17 cellular contexts compared by ENCODE assay signal in the genomic region with DNA sequence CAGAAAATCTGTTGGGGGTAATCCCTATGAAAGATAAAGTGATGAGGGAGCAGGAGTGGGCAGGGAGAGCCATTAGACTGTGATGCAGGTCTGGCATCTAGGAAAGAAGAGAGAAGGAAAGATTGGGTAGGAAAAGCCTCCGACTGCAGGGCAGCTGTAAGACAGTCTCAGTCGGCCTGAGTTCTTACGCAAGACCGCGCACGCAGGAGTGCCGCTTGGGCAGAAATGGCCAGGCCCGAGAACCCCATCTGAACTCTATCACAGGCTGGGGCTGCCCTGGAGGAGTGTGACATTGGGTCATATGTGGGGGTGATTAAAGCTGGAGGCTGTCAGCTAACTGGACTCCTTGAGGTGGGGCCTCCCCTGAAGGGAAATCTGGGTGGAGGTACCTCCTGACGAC. TPM values are rescaled to one million over a fixed set of nuclear protein-coding genes. Genes with fewer than 3 reads are reported as not detected.
DNase-seq lines count a peak whose midpoint lies in the region; ATAC-seq, FAIRE-seq and TF ChIP-seq lines count a peak whose summit lies in the region.
"Had no signal": no experiment of that assay in that cellular context is flagged by ENCODE, and none has a peak within 500 bp of the region (broad histone marks: within the 10 kb centered on the region; RNA-seq: fewer than 3 reads in every experiment).

No MANE protein-coding gene starts in this region.

- H3K27me3 ChIP-seq in neuronal stem cell (ENCODE audit: control insufficient read depth in 3 of 3, insufficient read depth in 3 of 3, low read depth in 1 of 3, low read length in 3 of 3) (no peaks in the 10 kb centered on the region), H7 (ENCODE audit: control insufficient read depth, insufficient read depth, low read length) (no peaks in the 10 kb centered on the region), trophoblast cell (ENCODE audit: insufficient read depth, low read length) (no peaks in the 10 kb centered on the region)

- H3K79me1 ChIP-seq in neuronal stem cell (ENCODE audit: low read depth, low read length) = no peaks in the 10 kb centered on the region
- H3K79me1 ChIP-seq in trophoblast cell (ENCODE audit: low read length) = no peaks in the 10 kb centered on the region

- H2BK12ac ChIP-seq in neuronal stem cell (ENCODE audit: low read length) (no peak overlapping the region), trophoblast cell (ENCODE audit: low read length) (no peak overlapping the region)

- H3K36me3 ChIP-seq in neuronal stem cell (replicated peaks in 1 of 2; ENCODE audit: control insufficient read depth in 2 of 2, insufficient read depth in 2 of 2, low read length in 2 of 2) (peaks cover 0 to 11% of the 10 kb centered on the region in 2 donors), H7 (replicated peaks; ENCODE audit: control insufficient read depth, insufficient read depth, low read length) (no peaks in the 10 kb centered on the region; the same call in 1 of the 2 replicates), trophoblast cell (ENCODE audit: control insufficient read depth in 1 of 2, insufficient read depth in 2 of 2, low read length in 2 of 2) (peaks cover 2 to 3% of the 10 kb centered on the region in 2 experiments)

- H3K4ac ChIP-seq in neuronal stem cell (ENCODE audit: low read length) = no peak overlapping the region
- H3K4ac ChIP-seq in trophoblast cell (ENCODE audit: low read depth, low read length) = no peak overlapping the region

- no peak overlapping the region for H3K27ac ChIP-seq in neuronal stem cell (replicated peaks; ENCODE audit: low read length)
- no peak overlapping the region for H3K27ac ChIP-seq in trophoblast cell (ENCODE audit: low read depth, low read length)
- H3K27ac ChIP-seq: GM23248, HL-60 had no signal

- DNase-seq in GM12892 (ENCODE audit: insufficient read length) = no peak
- peak; percentile 76 to 91 for DNase-seq in NCI-H524 (lab: John Stamatoyannopoulos, UW)
- peak; percentile 43 for DNase-seq in amniotic epithelial cell (ENCODE audit: low read depth)
- DNase-seq in neuronal stem cell (ENCODE audit: low spot score) = no peak
- DNase-seq in NAMALWA (ENCODE audit: low spot score) = no peak
- DNase-seq in H7 = no peak
- DNase-seq in trophoblast cell = no peak
- DNase-seq: C1 segment of cervical spinal cord; CD4-positive, alpha-beta memory T cell; GF-D8; GM23248; H9; KG1 had no signal

- no peak overlapping the region for H2BK15ac ChIP-seq in neuronal stem cell (ENCODE audit: low read length)

- FAIRE-seq in GM12892 (lab: Jason Lieb, UNC) = peak; percentile 24
- FAIRE-seq: A204.1, D721Med had no signal

- no CpG with 5 or more reads among the region's 9 CpGs for WGBS in neuronal stem cell (ENCODE audit: extremely low coverage in 2 of 2, insufficient read length in 2 of 2, insufficient replicate concordance in 1 of 2), 2 donors
- WGBS in trophoblast cell (ENCODE audit: extremely low coverage, insufficient coverage, insufficient read length) = no CpG with 5 or more reads among the region's 9 CpGs

- H4K91ac ChIP-seq in neuronal stem cell (ENCODE audit: low read depth, low read length, poor library complexity) (no peak overlapping the region), trophoblast cell (ENCODE audit: low read depth, low read length) (no peak overlapping the region)

- H3K4me2 ChIP-seq in neuronal stem cell (ENCODE audit: insufficient read depth, low read length, poor library complexity, severe bottlenecking) = no peak overlapping the region
- H3K4me2 ChIP-seq in trophoblast cell (ENCODE audit: low read length) = no peak overlapping the region

- no peak for TF ChIP-seq POLR2A in GM12892 (IDR thresholded peaks at IDR 0.05; ENCODE audit: low read depth, low read length)

- H4K8ac ChIP-seq in neuronal stem cell (ENCODE audit: low read depth, low read length) = no peak overlapping the region
- no peak overlapping the region for H4K8ac ChIP-seq in trophoblast cell (ENCODE audit: low read depth, low read length)

- H2AFZ ChIP-seq in neuronal stem cell (ENCODE audit: low read length) (no peak overlapping the region), trophoblast cell (ENCODE audit: insufficient read depth, low read length, poor library complexity) (no peak overlapping the region)
- H2AFZ ChIP-seq: GM23248 had no signal

- H3K9me3 ChIP-seq in neuronal stem cell (replicated peaks in 1 of 2; ENCODE audit: control insufficient read depth in 2 of 2, insufficient read depth in 1 of 2, low read depth in 1 of 2, low read length in 2 of 2) (peaks cover 0 to 1% of the 10 kb centered on the region in 2 donors), trophoblast cell (ENCODE audit: insufficient read depth, low read depth, low read length) (no peaks in the 10 kb centered on the region)

- H3K4me1 ChIP-seq in neuronal stem cell (ENCODE audit: control insufficient read depth in 2 of 2, insufficient read depth in 1 of 2, low read depth in 1 of 2, low read length in 2 of 2) (no peaks in the 10 kb centered on the region), trophoblast cell (ENCODE audit: control insufficient read depth in 1 of 2, insufficient read depth in 2 of 2, low read length in 2 of 2) (no peaks in the 10 kb centered on the region)

- H2BK5ac ChIP-seq in neuronal stem cell (ENCODE audit: low read length) = no peak overlapping the region
- H2BK5ac ChIP-seq in trophoblast cell (ENCODE audit: low read depth, low read length, poor library complexity) = no peak overlapping the region

- H3K14ac ChIP-seq in neuronal stem cell (ENCODE audit: low read length) = no peak overlapping the region
- no peak overlapping the region for H3K14ac ChIP-seq in trophoblast cell (ENCODE audit: low read length)

- H3K23ac ChIP-seq in neuronal stem cell (ENCODE audit: low read depth, low read length, poor library complexity) (no peak overlapping the region), trophoblast cell (ENCODE audit: low read length) (no peak overlapping the region)

- no peak for ATAC-seq in HG03175 (IDR thresholded peaks at IDR 0.05; ENCODE audit: unreplicated experiment)

- no peak overlapping the region for H2BK120ac ChIP-seq in neuronal stem cell (ENCODE audit: low read depth, low read length)
- no peak overlapping the region for H2BK120ac ChIP-seq in trophoblast cell (ENCODE audit: insufficient read depth, low read length, poor library complexity)

- no peaks in the 10 kb centered on the region for H3K79me2 ChIP-seq in trophoblast cell (ENCODE audit: control insufficient read depth, insufficient read depth, low read length, poor library complexity)

- H3K9ac ChIP-seq in neuronal stem cell (ENCODE audit: low read depth, low read length, poor library complexity) (no peak overlapping the region), trophoblast cell (ENCODE audit: low read length) (no peak overlapping the region)
- H3K9ac ChIP-seq: GM23248 had no signal

- peak overlapping the region; percentile 24 for H3K18ac ChIP-seq in neuronal stem cell (ENCODE audit: low read length)
- H3K18ac ChIP-seq in trophoblast cell (ENCODE audit: low read length) = no peak overlapping the region

- H3K4me3 ChIP-seq in neuronal stem cell (ENCODE audit: low read length in 2 of 2) (peak overlapping the region in 1 of 2 donors; percentile 29), H7 (ENCODE audit: insufficient read depth, low read depth, low read length) (no peak overlapping the region), trophoblast cell (ENCODE audit: low read depth, low read length) (no peak overlapping the region)
- H3K4me3 ChIP-seq: GM23248 had no signal

- no peak overlapping the region for H4K12ac ChIP-seq in trophoblast cell (ENCODE audit: low read depth, low read length)

- H2AK5ac ChIP-seq in neuronal stem cell (ENCODE audit: low read depth, low read length) (no peak overlapping the region), trophoblast cell (ENCODE audit: low read length) (no peak overlapping the region)

RNA-seq across cellular contexts. Expression of a gene that starts 13.9 kb away (rescaled TPM):
- 21.2 TPM for polyA plus RNA-seq in GM12892 (2012; ENCODE audit: missing spikeins)
- 9.7 TPM for polyA plus RNA-seq in neuronal stem cell (2013, experiment 1 of 2)
- polyA plus RNA-seq in neuronal stem cell (2013, experiment 2 of 2) = 9.9 TPM
- total RNA-seq in H7 (2014; rRNA removed; shearing (Covaris generic)) = 13.8 and 15.5 TPM in 2 replicates
- 32.8 and 33.1 TPM in 2 replicates for polyA plus RNA-seq in trophoblast cell (2013)

RNA-seq across cellular contexts. Expression of a gene that starts 49.0 kb away (rescaled TPM):
- 15.4 TPM for polyA plus RNA-seq in GM12892 (2012; ENCODE audit: missing spikeins)
- polyA plus RNA-seq in neuronal stem cell (2013, experiment 1 of 2) = 10.4 TPM
- polyA plus RNA-seq in neuronal stem cell (2013, experiment 2 of 2) = 10.2 TPM
- total RNA-seq in H7 (2014; rRNA removed; shearing (Covaris generic)) = 7.8 and 8.8 TPM in 2 replicates
- polyA plus RNA-seq in trophoblast cell (2013) = 17.6 and 18.6 TPM in 2 replicates

Comparison
In these comparisons a context has a peak if more than half of its experiments do, and no peak if none do; other contexts are left out.
1. DNase-seq: peak in NCI-H524 (2 of 2) and amniotic epithelial cell (single experiment); none in GM12892 (single experiment), neuronal stem cell (single experiment), NAMALWA (single experiment), H7 (single experiment) and trophoblast cell (0 of 2).